8 cellular contexts compared by ENCODE assay signal in genomic region chr14:64760146-64760755, GRCh38. TPM values are rescaled to one million over a fixed set of nuclear protein-coding genes. Genes with fewer than 3 reads are reported as not detected.
DNase-seq lines count a peak whose midpoint lies in the region; ATAC-seq and TF ChIP-seq lines count a peak whose summit lies in the region.

No MANE protein-coding gene starts in this region.

- peak; percentile 91 for TF ChIP-seq CTCF in DOHH2 (IDR thresholded peaks at IDR 0.05; ENCODE audit: low read depth, low read length, poor library complexity, severe bottlenecking)
- TF ChIP-seq CTCF in LNCAP (IDR thresholded peaks at IDR 0.05) = peak; percentile 80
- peak; percentile 76 for TF ChIP-seq CTCF in cardiac fibroblast (IDR thresholded peaks at IDR 0.05; ENCODE audit: low read depth, low read length)
- peak; percentile 54 for TF ChIP-seq CTCF in lower lobe of right lung (IDR thresholded peaks at IDR 0.05)

- H3K27me3 ChIP-seq in DOHH2 (ENCODE audit: control insufficient read depth, low read length) (peaks cover 9% of the 10 kb centered on the region; the same call in 1 of the 2 replicates), lower lobe of right lung (ENCODE audit: low read depth) (no peaks in the 10 kb centered on the region)

- H3K79me2 ChIP-seq in DOHH2 (ENCODE audit: control insufficient read depth, low read length) = no peaks in the 10 kb centered on the region

- no peak overlapping the region for H3K4me2 ChIP-seq in DOHH2 (ENCODE audit: low read length)

- no peak overlapping the region for H3K27ac ChIP-seq in DOHH2 (ENCODE audit: low read depth, low read length)
- no peak overlapping the region for H3K27ac ChIP-seq in lower lobe of right lung

- no peak overlapping the region for H3K4me3 ChIP-seq in DOHH2 (ENCODE audit: low read length)
- H3K4me3 ChIP-seq in cardiac fibroblast (replicated peaks in 1 of 2; ENCODE audit: low read depth in 2 of 2, low read length in 2 of 2) = no peak overlapping the region
- no peak overlapping the region for H3K4me3 ChIP-seq in lower lobe of right lung

- no peaks in the 10 kb centered on the region for H3F3A ChIP-seq in DOHH2 (ENCODE audit: control insufficient read depth, insufficient read depth)

- no peaks in the 10 kb centered on the region for H3K36me3 ChIP-seq in DOHH2 (ENCODE audit: control insufficient read depth, low read length)
- H3K36me3 ChIP-seq in lower lobe of right lung = no peaks in the 10 kb centered on the region

- ATAC-seq in lower lobe of right lung (peak in 1 of 2 donors; percentile 20), HG03135 (IDR thresholded peaks at IDR 0.05; ENCODE audit: unreplicated experiment) (no peak)

- intact Hi-C loops in lower lobe of right lung (cut with DNase I) = no loop called here

- peaks cover 16% of the 10 kb centered on the region for H3K4me1 ChIP-seq in DOHH2 (ENCODE audit: control insufficient read depth, low read length)
- peaks cover 53% of the 10 kb centered on the region for H3K4me1 ChIP-seq in lower lobe of right lung

- H3K9me3 ChIP-seq in DOHH2 (ENCODE audit: control insufficient read depth, insufficient read depth, low read length) (no peaks in the 10 kb centered on the region), lower lobe of right lung (no peaks in the 10 kb centered on the region)

- no peaks in the 10 kb centered on the region for H3K9me2 ChIP-seq in DOHH2 (replicated peaks; ENCODE audit: control insufficient read depth, low read length)

- no peaks in the 10 kb centered on the region for H4K20me1 ChIP-seq in DOHH2 (ENCODE audit: control insufficient read depth, insufficient read depth, low read depth, low read length)

- peak; percentile 57 for DNase-seq in UCSD-AML1 (lab: John Stamatoyannopoulos, UW; ENCODE audit: unreplicated experiment)
- peak; percentile 52 to 61 for DNase-seq in cardiac fibroblast (ENCODE audit: low read depth in 2 of 2)
- peak; percentile 75 for DNase-seq in lower lobe of right lung
- DNase-seq in stimulated activated naive CD4-positive, alpha-beta T cell treated with Interleukin-2 at 50 U/mL for 16 hours (lab: John Stamatoyannopoulos, UW) = peak; percentile 32
- DNase-seq in NCI-H2107 treated with DMSO at 0.1 percent for 48 hours (lab: John Stamatoyannopoulos, UW; ENCODE audit: unreplicated experiment) = no peak

RNA-seq across cellular contexts. Expression of gene PLEKHG3, which starts 56.0 kb away (rescaled TPM):
- 33.1 TPM for total RNA-seq in lower lobe of right lung
